19 cellular contexts compared by ENCODE assay signal in genomic region chr17:12523244-12523643, GRCh38.
DNase-seq lines count a peak whose midpoint lies in the region; ATAC-seq and TF ChIP-seq lines count a peak whose summit lies in the region.
"Had no signal": no experiment of that assay in that cellular context is flagged by ENCODE, and none has a peak within 500 bp of the region (broad histone marks: within the 10 kb centered on the region; RNA-seq: fewer than 3 reads in every experiment).

No MANE protein-coding gene starts in this region.

- H3K9me3 ChIP-seq in HCT116 (ENCODE audit: control insufficient read depth in 1 of 2, insufficient read depth in 1 of 2, low read depth in 1 of 2, low read length in 2 of 2) (no peaks in the 10 kb centered on the region), ascending aorta (no peaks in the 10 kb centered on the region), mesenchymal stem cell (ENCODE audit: control insufficient read depth, low read length) (no peaks in the 10 kb centered on the region), mucosa of descending colon (no peaks in the 10 kb centered on the region)
- H3K9me3 ChIP-seq: HAP-1, MG63 had no signal

- 56% methylated on average over 4 of the region's 5 CpGs for WGBS in mesenchymal stem cell

- no peaks in the 10 kb centered on the region for H4K20me1 ChIP-seq in HCT116 (ENCODE audit: insufficient read depth)

- peaks cover 12% of the 10 kb centered on the region for H3K4me1 Mint-ChIP-seq in osteocyte (ENCODE audit: unreplicated experiment)
- no peaks in the 10 kb centered on the region for H3K4me1 Mint-ChIP-seq in activated T-helper 17 cell treated with anti-CD3 and anti-CD28 coated beads, Interleukin-2, amount 50 U/mL, for 72 hours

- peak overlapping the region; percentile 13; the same call in 1 of the 2 replicates for H3K4me2 ChIP-seq in HCT116 (ENCODE audit: low read length)
- peak overlapping the region; percentile 38 for H3K4me2 ChIP-seq in mesenchymal stem cell (ENCODE audit: low read length, poor library complexity, severe bottlenecking)

- no peaks in the 10 kb centered on the region for H3K27me3 Mint-ChIP-seq in osteocyte (ENCODE audit: unreplicated experiment)
- H3K27me3 Mint-ChIP-seq in activated T-helper 17 cell treated with anti-CD3 and anti-CD28 coated beads, Interleukin-2, amount 50 U/mL, for 72 hours: no peaks in the 10 kb centered on the region

- peak overlapping the region in 1 of 2 experiments; percentile 34 for H2BK12ac ChIP-seq in mesenchymal stem cell (ENCODE audit: low read length in 2 of 2)

- RAD21 ChIA-PET in HCT116 (lab: Charles Lee; ENCODE audit: low non-redundant PET in 1 of 2, low total read pairs in 2 of 2, uncharacterized antibody in 2 of 2, unreplicated experiment in 2 of 2): no interaction called here

- H3K79me1 ChIP-seq in mesenchymal stem cell (replicated peaks; ENCODE audit: low read length, poor library complexity, severe bottlenecking): no peaks in the 10 kb centered on the region

- no peak overlapping the region for H3K9ac ChIP-seq in HCT116 (ENCODE audit: low read length)
- H3K9ac ChIP-seq in mesenchymal stem cell (ENCODE audit: low read length): no peak overlapping the region

- H3K27ac ChIP-seq in HCT116 (ENCODE audit: low read depth, low read length) (no peak overlapping the region), ascending aorta (peak overlapping the region; percentile 33 to 47), mesenchymal stem cell (ENCODE audit: low read length, poor library complexity, severe bottlenecking) (peak overlapping the region; percentile 82)

- H3K4me1 ChIP-seq in HCT116 (ENCODE audit: control insufficient read depth in 1 of 2, insufficient read depth in 2 of 2, low read length in 2 of 2): peaks cover 6 to 10% of the 10 kb centered on the region in 2 experiments
- peaks cover 0 to 18% of the 10 kb centered on the region in 2 donors for H3K4me1 ChIP-seq in ascending aorta
- H3K4me1 ChIP-seq in mesenchymal stem cell (ENCODE audit: control insufficient read depth, insufficient read depth, low read depth, low read length): no peaks in the 10 kb centered on the region
- peaks cover 3% of the 10 kb centered on the region for H3K4me1 ChIP-seq in mucosa of descending colon (ENCODE audit: low read depth)

- no peak overlapping the region for H4K8ac ChIP-seq in mesenchymal stem cell (ENCODE audit: low read length)

- H3K27me3 ChIP-seq in HCT116 (ENCODE audit: insufficient read depth, low read length) (peaks cover 19% of the 10 kb centered on the region), ascending aorta (no peaks in the 10 kb centered on the region), mesenchymal stem cell (ENCODE audit: control insufficient read depth in 1 of 2, insufficient read depth in 1 of 2, low read length in 2 of 2) (no peaks in the 10 kb centered on the region)
- H3K27me3 ChIP-seq: MG63 had no signal

- no peak for TF ChIP-seq CTCF in HCT116 (IDR thresholded peaks at IDR 0.05 in 2 of 3, conservative IDR thresholded peaks at IDR 0.05 in 1 of 3; ENCODE audit: borderline replicate concordance in 1 of 3, insufficient read depth in 1 of 3, low read depth in 2 of 3, low read length in 2 of 3)
- no peak for TF ChIP-seq CTCF in ascending aorta (IDR thresholded peaks at IDR 0.05)
- TF ChIP-seq CTCF in osteocyte (IDR thresholded peaks at IDR 0.05): no peak
- TF ChIP-seq CTCF in mucosa of descending colon (IDR thresholded peaks at IDR 0.05): no peak

- H3K4me3 ChIP-seq in HCT116 (replicated peaks in 1 of 2; ENCODE audit: low read depth in 1 of 2, low read length in 2 of 2) (no peak overlapping the region), ascending aorta (no peak overlapping the region), mesenchymal stem cell (ENCODE audit: insufficient read depth in 1 of 2, low read depth in 1 of 2, low read length in 2 of 2) (no peak overlapping the region), mucosa of descending colon (no peak overlapping the region)
- H3K4me3 ChIP-seq: HAP-1, MG63 had no signal

- DNase-seq in HCT116 (ENCODE audit: low read depth, low spot score): no peak
- DNase-seq in ascending aorta (ENCODE audit: low spot score in 2 of 2): no peak
- DNase-seq in mesenchymal stem cell: no peak
- no peak for DNase-seq in osteocyte (ENCODE audit: extremely low spot score, unreplicated experiment)
- DNase-seq in HPDE6-E6E7 (ENCODE audit: extremely low spot score): no peak
- no peak for DNase-seq in mucosa of descending colon
- DNase-seq: C1 segment of cervical spinal cord; DND-41; NCI-H1105; NCI-H187; NCI-H345; NCI-H526 treated with DMSO at 0.1 percent for 48 hours; NK-92 treated with Interleukin-12 subunit alpha and Interleukin-12 subunit beta, amount 100 ng/mL, for 24 hours; OCI-M1; SIG-M5 had no signal

- POLR2A ChIA-PET in HCT116 (lab: Charles Lee): interaction anchor here (0.6 kb wide), 1 partner anchor 353 kb away, joined by 4 read pairs; no protein-coding TSS in a partner anchor

- peak overlapping the region in 1 of 2 experiments; percentile 47 for H3K4ac ChIP-seq in mesenchymal stem cell (ENCODE audit: low read depth in 1 of 2, low read length in 2 of 2)

- H2BK120ac ChIP-seq in mesenchymal stem cell (ENCODE audit: low read depth, low read length): no peak overlapping the region

- peak overlapping the region in 1 of 2 experiments; percentile 67 for H3K18ac ChIP-seq in mesenchymal stem cell (ENCODE audit: low read depth in 1 of 2, low read length in 2 of 2)

- TF ChIP-seq POLR2A in HCT116 (IDR thresholded peaks at IDR 0.05; ENCODE audit: borderline replicate concordance, extremely low read depth, insufficient read depth, insufficient read length): no peak

- H4K91ac ChIP-seq in mesenchymal stem cell (ENCODE audit: low read length): no peak overlapping the region

- no peaks in the 10 kb centered on the region for H3K9me2 ChIP-seq in HCT116 (ENCODE audit: insufficient read depth)

- no peak overlapping the region for H2BK15ac ChIP-seq in mesenchymal stem cell (ENCODE audit: low read depth, poor library complexity, severe bottlenecking)

- H3K36me3 ChIP-seq in HCT116 (ENCODE audit: control insufficient read depth in 1 of 2, insufficient read depth in 2 of 2, low read length in 2 of 2) (no peaks in the 10 kb centered on the region), ascending aorta (no peaks in the 10 kb centered on the region), mesenchymal stem cell (ENCODE audit: control insufficient read depth in 1 of 2, insufficient read depth in 2 of 2, low read depth in 1 of 2, low read length in 2 of 2) (no peaks in the 10 kb centered on the region), mucosa of descending colon (ENCODE audit: low read depth) (no peaks in the 10 kb centered on the region)
- H3K36me3 ChIP-seq: HAP-1, MG63 had no signal

- no peak for TF ChIP-seq RAD21 in HCT116 (IDR thresholded peaks at IDR 0.05; ENCODE audit: low read depth)

- H2AFZ ChIP-seq in HCT116 (ENCODE audit: low read depth, low read length, poor library complexity, severe bottlenecking) (no peak overlapping the region), mesenchymal stem cell (ENCODE audit: low read depth, low read length) (no peak overlapping the region)

- no peak overlapping the region for H2BK5ac ChIP-seq in mesenchymal stem cell (ENCODE audit: low read depth, low read length, poor library complexity, severe bottlenecking)

- ATAC-seq in HCT116: no peak
- no peak for ATAC-seq in mucosa of descending colon
- no peak for ATAC-seq in HG03095 (IDR thresholded peaks at IDR 0.05; ENCODE audit: unreplicated experiment)
- no peak for ATAC-seq in activated T-helper 17 cell treated with anti-CD3 and anti-CD28 coated beads, Interleukin-2, amount 50 U/mL, for 72 hours (replicated peaks)

- no peak overlapping the region for H3K14ac ChIP-seq in mesenchymal stem cell (ENCODE audit: low read length in 2 of 2)

- BruUV-seq in HCT116 (replicated peaks; lab: Mats Ljungman, UMichigan): no TSS peak

- no peaks in the 10 kb centered on the region for H3K9me3 Mint-ChIP-seq in osteocyte (ENCODE audit: unreplicated experiment)
- peaks cover 18% of the 10 kb centered on the region for H3K9me3 Mint-ChIP-seq in activated T-helper 17 cell treated with anti-CD3 and anti-CD28 coated beads, Interleukin-2, amount 50 U/mL, for 72 hours

- no peaks in the 10 kb centered on the region for H3K79me2 ChIP-seq in HCT116 (ENCODE audit: insufficient read depth, low read length)

- CTCF ChIA-PET in HCT116 (lab: Charles Lee): interaction anchor here (2.1 kb wide), 1 partner anchor 23 kb away, joined by 6 read pairs; no protein-coding TSS in a partner anchor

- peak overlapping the region; percentile 63 for H3K27ac Mint-ChIP-seq in osteocyte (ENCODE audit: unreplicated experiment)
- no peak overlapping the region for H3K27ac Mint-ChIP-seq in activated T-helper 17 cell treated with anti-CD3 and anti-CD28 coated beads, Interleukin-2, amount 50 U/mL, for 72 hours

- no peak overlapping the region for H3K4me3 Mint-ChIP-seq in osteocyte (ENCODE audit: unreplicated experiment)
- H3K4me3 Mint-ChIP-seq in activated T-helper 17 cell treated with anti-CD3 and anti-CD28 coated beads, Interleukin-2, amount 50 U/mL, for 72 hours: no peak overlapping the region

- intact Hi-C loops in HCT116 (cut with micrococcal nuclease) (no loop called here), ascending aorta (cut with DNase I) (no loop called here), mucosa of descending colon (cut with DNase I, micrococcal nuclease) (no loop called here)

- no peak overlapping the region for H3K23ac ChIP-seq in mesenchymal stem cell (ENCODE audit: low read length in 2 of 2)

- H2AK5ac ChIP-seq in mesenchymal stem cell (ENCODE audit: low read length, severe bottlenecking): peak overlapping the region; percentile 44

- no peaks in the 10 kb centered on the region for H3K36me3 Mint-ChIP-seq in osteocyte (ENCODE audit: unreplicated experiment)
- H3K36me3 Mint-ChIP-seq in activated T-helper 17 cell treated with anti-CD3 and anti-CD28 coated beads, Interleukin-2, amount 50 U/mL, for 72 hours (ENCODE audit: low read depth): no peaks in the 10 kb centered on the region

TF ChIP-seq in HCT116, 20 proteins besides CTCF, POLR2A, EP300 and RAD21:
- TF ChIP-seq JUND (IDR thresholded peaks at IDR 0.05): no peak
